ENCODE assay signal across 16 cellular contexts in genomic region chr14:59425322-59425945, GRCh38. TPM values are rescaled to one million over a fixed set of nuclear protein-coding genes. Genes with fewer than 3 reads are reported as not detected.
DNase-seq lines count a peak whose midpoint lies in the region; ATAC-seq, FAIRE-seq and TF ChIP-seq lines count a peak whose summit lies in the region.
"Had no signal": no experiment of that assay in that cellular context is flagged by ENCODE, and none has a peak within 500 bp of the region (broad histone marks: within the 10 kb centered on the region; RNA-seq: fewer than 3 reads in every experiment).

No MANE protein-coding gene starts in this region.

- no peaks in the 10 kb centered on the region for H3K9me1 ChIP-seq in keratinocyte (ENCODE audit: control insufficient read depth, extremely low read depth, insufficient read depth, low read length)

- H3K9ac ChIP-seq in keratinocyte (ENCODE audit: control insufficient read depth, extremely low read depth, insufficient read depth, low read length), result no peak overlapping the region

- no peaks in the 10 kb centered on the region for H3K79me2 ChIP-seq in keratinocyte (ENCODE audit: control insufficient read depth, insufficient read depth, low read length)

- no peak overlapping the region for H3K4me2 ChIP-seq in keratinocyte (ENCODE audit: control insufficient read depth, extremely low read depth, insufficient read depth, low read depth, low read length)

- TF ChIP-seq POLR2A in uterus (IDR thresholded peaks at IDR 0.05), result no peak

- H3K9me3 ChIP-seq in keratinocyte (ENCODE audit: control insufficient read depth, low read depth, low read length) (no peaks in the 10 kb centered on the region), uterus (no peaks in the 10 kb centered on the region)

- H3K27ac Mint-ChIP-seq in chondrocyte (ENCODE audit: unreplicated experiment), result no peak overlapping the region
- H3K27ac Mint-ChIP-seq: activated CD4-positive, alpha-beta memory T cell treated with anti-CD3 and anti-CD28 coated beads, Interleukin-2, amount 10 ng/mL, durations not matched to agents 7 days and 5 days; activated naive CD4-positive, alpha-beta T cell treated with anti-CD3 and anti-CD28 coated beads, Interleukin-2, amount 10 ng/mL, durations not matched to agents 7 days and 5 days; memory B cell had no signal

- FAIRE-seq in keratinocyte (lab: Jason Lieb, UNC), result no peak

- H3K4me3 Mint-ChIP-seq in chondrocyte (ENCODE audit: unreplicated experiment), result no peak overlapping the region
- H3K4me3 Mint-ChIP-seq: activated CD4-positive, alpha-beta memory T cell treated with anti-CD3 and anti-CD28 coated beads, Interleukin-2, amount 10 ng/mL, durations not matched to agents 7 days and 5 days; activated naive CD4-positive, alpha-beta T cell treated with anti-CD3 and anti-CD28 coated beads, Interleukin-2, amount 10 ng/mL, durations not matched to agents 7 days and 5 days; memory B cell had no signal

- H3K27ac ChIP-seq in keratinocyte (ENCODE audit: control insufficient read depth, insufficient read depth, low read length) (no peak overlapping the region), uterus (peak overlapping the region; percentile 51 to 83)

- DNase-seq in SKM-1 treated with dmso at 0.1 percent for 144 hours (lab: John Stamatoyannopoulos, UW; ENCODE audit: unreplicated experiment), result peak; percentile 18
- no peak for DNase-seq in SKM-1 (lab: John Stamatoyannopoulos, UW; ENCODE audit: unreplicated experiment)
- DNase-seq in chondrocyte (ENCODE audit: low spot score), result no peak
- no peak for DNase-seq in keratinocyte (ENCODE audit: low read depth, low spot score)
- DNase-seq in uterus, result peak in 1 of 2 donors; percentile 28
- no peak for DNase-seq in stimulated activated CD4-positive, alpha-beta T cell treated with anti-CD3 and anti-CD28 coated beads, Interleukin-2, amount 100 ng/mL, for 48 hours
- no peak for DNase-seq in cortex of kidney (lab: John Stamatoyannopoulos, UW)
- DNase-seq: ACHN; activated CD4-positive, alpha-beta memory T cell treated with anti-CD3 and anti-CD28 coated beads, Interleukin-2, amount 10 ng/mL, durations not matched to agents 7 days and 5 days; activated naive CD4-positive, alpha-beta T cell treated with anti-CD3 and anti-CD28 coated beads, Interleukin-2, amount 10 ng/mL, durations not matched to agents 7 days and 5 days; DND-41; head of caudate nucleus; NCI-H1092 treated with DMSO at 0.1 percent for 48 hours; NCI-H526 had no signal

- H3K36me3 ChIP-seq in keratinocyte (ENCODE audit: control insufficient read depth in 2 of 2, extremely low read depth in 1 of 2, insufficient read depth in 2 of 2, low read length in 2 of 2), result no peaks in the 10 kb centered on the region
- H3K36me3 ChIP-seq in uterus, result no peaks in the 10 kb centered on the region

- H3K4me1 Mint-ChIP-seq in chondrocyte (ENCODE audit: low read depth), result peaks cover 33% of the 10 kb centered on the region
- H3K4me1 Mint-ChIP-seq: activated CD4-positive, alpha-beta memory T cell treated with anti-CD3 and anti-CD28 coated beads, Interleukin-2, amount 10 ng/mL, durations not matched to agents 7 days and 5 days; activated naive CD4-positive, alpha-beta T cell treated with anti-CD3 and anti-CD28 coated beads, Interleukin-2, amount 10 ng/mL, durations not matched to agents 7 days and 5 days had no signal

- no peak overlapping the region for H3K4me3 ChIP-seq in keratinocyte (ENCODE audit: control insufficient read depth in 2 of 3, extremely low read depth in 1 of 3, insufficient read depth in 2 of 3, low read depth in 1 of 3, low read length in 3 of 3)
- no peak overlapping the region for H3K4me3 ChIP-seq in uterus

- H3K27me3 Mint-ChIP-seq in chondrocyte (ENCODE audit: low read depth), result no peaks in the 10 kb centered on the region

- intact Hi-C loops in uterus (cut with DNase I; ENCODE audit: low total_unique reads), result no loop called here

- H4K20me1 ChIP-seq in keratinocyte (ENCODE audit: control insufficient read depth, extremely low read depth, insufficient read depth, low read length), result no peaks in the 10 kb centered on the region

- no peaks in the 10 kb centered on the region for H3K9me3 Mint-ChIP-seq in chondrocyte (ENCODE audit: low read depth)
- H3K9me3 Mint-ChIP-seq: activated CD4-positive, alpha-beta memory T cell treated with anti-CD3 and anti-CD28 coated beads, Interleukin-2, amount 10 ng/mL, durations not matched to agents 7 days and 5 days; activated naive CD4-positive, alpha-beta T cell treated with anti-CD3 and anti-CD28 coated beads, Interleukin-2, amount 10 ng/mL, durations not matched to agents 7 days and 5 days; memory B cell had no signal

- no peaks in the 10 kb centered on the region for H3K27me3 ChIP-seq in keratinocyte (ENCODE audit: control insufficient read depth, extremely low read depth, insufficient read depth, low read length)
- no peaks in the 10 kb centered on the region for H3K27me3 ChIP-seq in uterus

- dilution Hi-C loops in keratinocyte (cut with MboI; ENCODE audit: extremely low pct_ligation_motif_present, low sequenced_read_pairs), result no loop called here

- H3K4me1 ChIP-seq in keratinocyte (ENCODE audit: control insufficient read depth, extremely low read depth, insufficient read depth, low read length) (peaks cover 7% of the 10 kb centered on the region), uterus (peaks cover 0 to 8% of the 10 kb centered on the region in 2 donors)

- H3K36me3 Mint-ChIP-seq in chondrocyte (ENCODE audit: low read depth), result peaks cover 4% of the 10 kb centered on the region
- H3K36me3 Mint-ChIP-seq: activated naive CD4-positive, alpha-beta T cell treated with anti-CD3 and anti-CD28 coated beads, Interleukin-2, amount 10 ng/mL, durations not matched to agents 7 days and 5 days; memory B cell had no signal

- ATAC-seq in GM18868 (IDR thresholded peaks at IDR 0.05; ENCODE audit: unreplicated experiment), result no peak

- peak; percentile 28 for TF ChIP-seq CTCF in chondrocyte (IDR thresholded peaks at IDR 0.05)
- TF ChIP-seq CTCF in keratinocyte (optimal IDR thresholded peaks at IDR 0.05 in 1 of 3, IDR thresholded peaks at IDR 0.05 in 1 of 3, conservative IDR thresholded peaks at IDR 0.05 in 1 of 3; ENCODE audit: extremely low read depth in 1 of 3, insufficient read depth in 2 of 3, low read length in 3 of 3), result peak in 2 of 3 experiments; percentile 13 to 18
- TF ChIP-seq CTCF in uterus (IDR thresholded peaks at IDR 0.05), result no peak

- H2AFZ ChIP-seq in keratinocyte (ENCODE audit: control insufficient read depth, low read length), result no peak overlapping the region

RNA-seq across cellular contexts. Expression of gene GPR135, which starts 39.7 kb away (rescaled TPM):
- total RNA-seq in chondrocyte, result 4.0 to 8.9 TPM (median 4.8 TPM) in 3 replicates
- 0.32 to 0.90 TPM (median 0.45 TPM) in 3 replicates for polyA plus RNA-seq in keratinocyte
- 0.82 TPM for polyA plus RNA-seq in keratinocyte (2011; ENCODE audit: low read depth)
- polyA plus RNA-seq in keratinocyte (2011; cell fraction: cytosol; rRNA removed), result 0.06 and 0.18 TPM in 2 replicates
- polyA plus RNA-seq in keratinocyte (2011; cell fraction: nucleus; rRNA removed), result 2.8 and 3.4 TPM in 2 replicates
- polyA plus RNA-seq in keratinocyte (2012; ENCODE audit: low replicate concordance), result 0.29 and 0.58 TPM in 2 replicates
- 0.66 to 2.5 TPM (median 0.85 TPM) in 3 replicates for polyA minus RNA-seq in keratinocyte
- polyA minus RNA-seq in keratinocyte (2011; cell fraction: cytosol; rRNA and poly(A)+ RNA removed), result not detected
- polyA minus RNA-seq in keratinocyte (2011; cell fraction: nucleus; rRNA and poly(A)+ RNA removed), result 3.6 and 7.2 TPM in 2 replicates
- 10 to 100 TPM in 1 of 4 donors, 1 to 10 TPM in 3; 2.9 to 10.2 (median 4.5) TPM for total RNA-seq in uterus

RNA-seq across cellular contexts. Expression of gene L3HYPDH, which starts 58.8 kb away (rescaled TPM):
- total RNA-seq in chondrocyte (35.3 to 56.6 TPM (median 39.1 TPM) in 3 replicates), uterus (10 to 100 TPM; 39.4 to 98.4 (median 71.7) TPM)
- 21.6 to 37.5 TPM (median 28.9 TPM) in 3 replicates for polyA plus RNA-seq in keratinocyte
- polyA plus RNA-seq in keratinocyte (2011; ENCODE audit: low read depth), result 18.1 TPM
- 9.7 and 13.3 TPM in 2 replicates for polyA plus RNA-seq in keratinocyte (2011; cell fraction: cytosol; rRNA removed)
- 66.4 and 104 TPM in 2 replicates for polyA plus RNA-seq in keratinocyte (2011; cell fraction: nucleus; rRNA removed)
- polyA plus RNA-seq in keratinocyte (2012; ENCODE audit: low replicate concordance), result 13.3 and 15.1 TPM in 2 replicates
- 4.7 to 37.6 TPM (median 16.3 TPM) in 3 replicates for polyA minus RNA-seq in keratinocyte
- polyA minus RNA-seq in keratinocyte (2011; cell fraction: cytosol; rRNA and poly(A)+ RNA removed), result 9.4 TPM
- polyA minus RNA-seq in keratinocyte (2011; cell fraction: nucleus; rRNA and poly(A)+ RNA removed), result 42.8 and 59.3 TPM in 2 replicates

RNA-seq across cellular contexts. Expression of gene JKAMP, which starts 58.9 kb away (rescaled TPM):
- total RNA-seq in chondrocyte, result 45.5 to 48.6 TPM (median 48.3 TPM) in 3 replicates
- 82.1 to 166 TPM (median 145 TPM) in 3 replicates for polyA plus RNA-seq in keratinocyte
- 3.3 TPM for polyA plus RNA-seq in keratinocyte (2011; ENCODE audit: low read depth)
- polyA plus RNA-seq in keratinocyte (2011; cell fraction: cytosol; rRNA removed), result 59.0 and 137 TPM in 2 replicates
- 178 and 228 TPM in 2 replicates for polyA plus RNA-seq in keratinocyte (2011; cell fraction: nucleus; rRNA removed)
- 27.6 and 44.4 TPM in 2 replicates for polyA plus RNA-seq in keratinocyte (2012; ENCODE audit: low replicate concordance)
- polyA minus RNA-seq in keratinocyte, result 62.0 to 103 TPM (median 95.9 TPM) in 3 replicates
- 32.4 TPM for polyA minus RNA-seq in keratinocyte (2011; cell fraction: cytosol; rRNA and poly(A)+ RNA removed)
- 61.0 and 113 TPM in 2 replicates for polyA minus RNA-seq in keratinocyte (2011; cell fraction: nucleus; rRNA and poly(A)+ RNA removed)
- total RNA-seq in uterus, result 100 to 1,000 TPM in 1 of 4 donors, 10 to 100 TPM in 3; 31.9 to 110 (median 72.5) TPM

Comparison
In these comparisons a context has a peak if more than half of its experiments do, and no peak if none do; other contexts are left out.
1. CTCF ChIP-seq: peak in chondrocyte (single experiment) and keratinocyte (2 of 3); none in uterus (0 of 4).